25 cellular contexts compared by ENCODE assay signal in the genomic region with DNA sequence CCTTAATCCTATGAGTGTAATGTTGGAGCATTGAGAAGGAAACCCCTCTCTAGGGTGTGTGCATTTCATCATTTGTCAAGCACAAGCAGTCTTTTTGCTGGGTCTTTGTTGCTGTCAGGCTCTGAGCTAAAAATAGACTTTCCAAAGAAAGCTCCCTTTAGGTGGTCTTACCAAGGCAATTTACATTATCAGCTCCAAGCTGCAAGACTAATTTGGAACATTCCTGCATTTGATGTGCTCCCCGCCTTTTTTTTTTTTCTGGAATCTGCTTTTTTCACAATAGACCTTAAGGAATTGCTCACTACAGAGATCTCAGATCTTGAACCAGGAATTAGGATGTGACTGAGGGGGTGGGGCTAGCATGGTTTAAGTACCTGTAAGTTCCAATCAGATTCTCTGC.
"Had no signal": no experiment of that assay in that cellular context is flagged by ENCODE, and none has a peak within 500 bp of the region (broad histone marks: within the 10 kb centered on the region; RNA-seq: fewer than 3 reads in every experiment).

No MANE protein-coding gene starts in this region.

- H3K36me3 ChIP-seq: breast epithelium, esophagus muscularis mucosa, lower lobe of right lung, neutrophil, pancreas, thyroid gland had no signal

- DNase-seq: activated CD4-positive, alpha-beta T cell treated with anti-CD3 and anti-CD28 coated beads, Interleukin-2, amount 50 U/mL, for 4 hours; activated CD8-positive, alpha-beta memory T cell treated with anti-CD3 and anti-CD28 coated beads for 24 hours; activated CD8-positive, alpha-beta memory T cell treated with anti-CD3 and anti-CD28 coated beads, Interleukin-2, amount 50 U/mL, for 4 hours; activated naive CD4-positive, alpha-beta T cell treated with Interleukin-2 at 50 U/mL for 16 hours; activated naive CD8-positive, alpha-beta T cell treated with anti-CD3 and anti-CD28 coated beads for 36 hours; activated T-cell treated with anti-CD3 and anti-CD28 coated beads, Interleukin-2, amount 50 U/mL, for 4 hours; cerebellar nuclear complex; glutamatergic neuron; hippocampal formation; lower lobe of right lung; naive thymus-derived CD8-positive, alpha-beta T cell; pancreas; right cardiac atrium; stimulated activated CD4-positive, alpha-beta T cell treated with anti-CD3 and anti-CD28 coated beads, Interleukin-12 subunit alpha, Interleukin-12 subunit beta, amount 100 ng/mL, for 4 hours; substantia nigra; T-helper 1 cell; T-helper 9 cell; thyroid gland had no signal

- ATAC-seq: activated T-cell treated with anti-CD3 and anti-CD28 coated beads, Interleukin-2, amount 50 U/mL, for 4 hours; lower lobe of right lung; naive thymus-derived CD8-positive, alpha-beta T cell; pancreas; right cardiac atrium had no signal

- H3K27ac Mint-ChIP-seq: activated naive CD8-positive, alpha-beta T cell treated with anti-CD3 and anti-CD28 coated beads for 36 hours; activated T-helper 2 cell treated with anti-CD3 and anti-CD28 coated beads, Interferon-gamma antibody, Interleukin-2, Interleukin-4, amounts not matched to agents 10 μg/mL and 5 μg/mL and 100 μg/mL, durations not matched to agents 14 hours and 24 hours and 36 hours; mesothelial cell of epicardium; naive thymus-derived CD8-positive, alpha-beta T cell; stimulated activated naive CD8-positive, alpha-beta T cell treated with anti-CD3 and anti-CD28 coated beads, Interleukin-15, Interleukin-2, amounts not matched to agents 100 ng/mL and 50 ng/mL, for 24 hours had no signal

- H3K27me3 ChIP-seq: breast epithelium, esophagus muscularis mucosa, neutrophil, pancreas, thyroid gland had no signal

- H3K27me3 Mint-ChIP-seq: activated naive CD8-positive, alpha-beta T cell treated with anti-CD3 and anti-CD28 coated beads for 36 hours; stimulated activated naive CD8-positive, alpha-beta T cell treated with anti-CD3 and anti-CD28 coated beads, Interleukin-15, Interleukin-2, amounts not matched to agents 100 ng/mL and 50 ng/mL, for 24 hours had no signal

- H3K4me3 Mint-ChIP-seq: activated naive CD8-positive, alpha-beta T cell treated with anti-CD3 and anti-CD28 coated beads for 36 hours; activated T-cell treated with anti-CD3 and anti-CD28 coated beads, Interleukin-2, amount 50 U/mL, for 4 hours; mesothelial cell of epicardium; naive thymus-derived CD8-positive, alpha-beta T cell; stimulated activated naive CD8-positive, alpha-beta T cell treated with anti-CD3 and anti-CD28 coated beads, Interleukin-15, Interleukin-2, amounts not matched to agents 100 ng/mL and 50 ng/mL, for 24 hours had no signal

- H3K4me3 ChIP-seq: breast epithelium, coronary artery, esophagus muscularis mucosa, lower lobe of right lung, pancreas, thyroid gland had no signal

- H3K9me3 ChIP-seq: neutrophil, thyroid gland had no signal

- H3K36me3 Mint-ChIP-seq: activated naive CD8-positive, alpha-beta T cell treated with anti-CD3 and anti-CD28 coated beads for 36 hours had no signal

- H3K27ac ChIP-seq: breast epithelium, coronary artery, esophagus muscularis mucosa, lower lobe of right lung, neutrophil, pancreas, thyroid gland had no signal

- H3K4me1 Mint-ChIP-seq: activated naive CD8-positive, alpha-beta T cell treated with anti-CD3 and anti-CD28 coated beads for 36 hours; naive thymus-derived CD8-positive, alpha-beta T cell had no signal

- H3K4me1 ChIP-seq: breast epithelium, esophagus muscularis mucosa, lower lobe of right lung, pancreas, thyroid gland had no signal
